Comparison of ENCODE assay signal across 8 cellular contexts in the genomic region with DNA sequence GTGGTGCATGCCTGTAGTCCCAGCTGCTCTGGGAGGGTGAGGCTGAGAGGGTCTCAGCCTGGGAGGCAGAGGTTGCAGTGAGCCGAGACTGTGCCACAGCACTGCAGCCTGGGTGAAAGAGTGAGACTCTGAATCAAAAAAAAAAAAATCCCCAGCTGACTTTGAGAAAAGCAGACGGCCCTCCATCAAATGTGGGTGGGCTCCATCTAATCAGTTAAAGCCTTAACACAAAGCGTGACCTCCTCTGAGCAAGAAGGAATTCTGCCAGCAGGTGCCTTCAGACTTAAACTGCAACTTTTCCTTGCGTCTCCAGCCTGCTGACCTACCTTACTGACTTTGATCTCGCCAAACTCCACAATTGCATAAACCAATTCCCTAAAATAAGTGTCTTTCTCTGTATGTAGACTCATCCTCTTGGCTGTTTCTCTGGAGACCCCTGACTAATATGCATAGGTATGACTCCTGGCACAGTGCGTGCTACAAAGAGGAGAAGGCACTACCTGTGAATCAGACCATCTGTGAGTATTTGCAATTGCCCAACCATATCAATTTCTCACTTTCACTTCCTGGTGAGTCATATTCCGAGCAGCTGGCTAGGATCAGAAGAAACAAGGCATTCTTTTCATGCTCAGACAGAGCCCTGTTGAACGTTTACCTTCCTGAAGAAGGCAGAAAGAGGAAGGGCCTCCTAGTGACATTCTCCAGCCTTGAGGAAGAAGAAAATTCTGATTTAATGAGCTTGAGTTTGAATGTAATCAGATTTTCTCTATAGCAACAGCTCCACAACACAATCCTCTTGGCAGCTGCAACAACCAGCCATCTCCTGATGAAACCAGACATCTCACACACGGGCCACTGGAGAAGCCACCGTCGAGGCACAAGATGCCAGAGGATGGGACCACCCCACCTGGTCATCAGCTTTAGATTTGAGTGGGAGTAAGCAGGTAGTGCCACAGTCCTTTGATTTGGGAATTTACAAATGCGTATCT.
DNase-seq lines count a peak whose midpoint lies in the region; ATAC-seq lines count a peak whose summit lies in the region.

No MANE protein-coding gene starts in this region.

- ATAC-seq in GM19455 (IDR thresholded peaks at IDR 0.05; ENCODE audit: unreplicated experiment): peak; percentile 95
- peak; percentile 87 for ATAC-seq in HG03469 (IDR thresholded peaks at IDR 0.05; ENCODE audit: unreplicated experiment)

- no peaks in the 10 kb centered on the region for H3K27me3 ChIP-seq in adipocyte (replicated peaks; ENCODE audit: control insufficient read depth, insufficient read depth, low read length)

- H3K9me3 ChIP-seq in adipocyte (ENCODE audit: control insufficient read depth, low read length): no peaks in the 10 kb centered on the region

- H3K4me3 ChIP-seq in adipocyte (ENCODE audit: low read length): no peak overlapping the region

- DNase-seq in DMS 273 (lab: John Stamatoyannopoulos, UW; ENCODE audit: unreplicated experiment): peak; percentile 87
- peak; percentile 97 for DNase-seq in NOMO-1 treated with DMSO at 0.1 percent for 48 hours (lab: John Stamatoyannopoulos, UW; ENCODE audit: unreplicated experiment)
- peak; percentile 74 for DNase-seq in adipocyte (ENCODE audit: low read depth)
- peak; percentile 94 for DNase-seq in islet precursor cell
- DNase-seq in stimulated activated CD4-positive, alpha-beta T cell treated with anti-CD3 and anti-CD28 coated beads, Interleukin-4, amount 100 ng/mL, for 1 hour: peak; percentile 17
- no peak for DNase-seq in NCI-H187 (lab: John Stamatoyannopoulos, UW)

- no peak overlapping the region for H3K9ac ChIP-seq in adipocyte (ENCODE audit: low read length)

- H3K36me3 ChIP-seq in adipocyte (ENCODE audit: control insufficient read depth, insufficient read depth, low read length, severe bottlenecking): no peaks in the 10 kb centered on the region

- peaks cover 16% of the 10 kb centered on the region for H3K4me1 ChIP-seq in adipocyte (ENCODE audit: control insufficient read depth, insufficient read depth, low read length)

Comparison
In these comparisons a context has a peak if more than half of its experiments do, and no peak if none do; other contexts are left out.
1. DNase-seq: peak in DMS 273 (single experiment), NOMO-1 treated with DMSO at 0.1 percent for 48 hours (single experiment), adipocyte (single experiment), islet precursor cell (single experiment) and stimulated activated CD4-positive, alpha-beta T cell treated with anti-CD3 and anti-CD28 coated beads, Interleukin-4, amount 100 ng/mL, for 1 hour (single experiment); none in NCI-H187 (0 of 2).